ENCODE assay signal across 24 cellular contexts in genomic region chr18:56598422-56598821, GRCh38. TPM values are rescaled to one million over a fixed set of nuclear protein-coding genes. Genes with fewer than 3 reads are reported as not detected.
DNase-seq lines count a peak whose midpoint lies in the region; ATAC-seq, FAIRE-seq and TF ChIP-seq lines count a peak whose summit lies in the region.
"Had no signal": no experiment of that assay in that cellular context is flagged by ENCODE, and none has a peak within 500 bp of the region (broad histone marks: within the 10 kb centered on the region; RNA-seq: fewer than 3 reads in every experiment).

No MANE protein-coding gene starts in this region.

- WGBS in psoas muscle, 3 donors = 60 to 64% (median 60%) methylated on average over 4 of the region's 4 CpGs

- no peaks in the 10 kb centered on the region for H3K9me3 ChIP-seq in psoas muscle
- H3K9me3 ChIP-seq: SJCRH30 had no signal

- peaks cover 22% of the 10 kb centered on the region for H3K4me1 Mint-ChIP-seq in GM23338

- no peak overlapping the region for H3K4me2 ChIP-seq in GM23338

- H3K27me3 ChIP-seq in GM23338 (ENCODE audit: insufficient read depth) (no peaks in the 10 kb centered on the region), bronchial epithelial cell (ENCODE audit: control insufficient read depth, insufficient read depth, low read length) (no peaks in the 10 kb centered on the region), psoas muscle (ENCODE audit: insufficient read depth in 3 of 3, low read length in 2 of 3) (no peaks in the 10 kb centered on the region)
- H3K27me3 ChIP-seq: SJCRH30 had no signal

- H3F3A ChIP-seq in GM23338 (replicated peaks; ENCODE audit: low read depth) = no peaks in the 10 kb centered on the region

- H3K27ac Mint-ChIP-seq in GM23338 = no peak overlapping the region

- no peaks in the 10 kb centered on the region for H3K9me2 ChIP-seq in GM23338 (ENCODE audit: insufficient read depth)

- no peaks in the 10 kb centered on the region for H4K20me1 ChIP-seq in GM23338 (replicated peaks; ENCODE audit: insufficient read depth)

- H3K4me3 ChIP-seq in GM23338 = no peak overlapping the region
- no peak overlapping the region for H3K4me3 ChIP-seq in bronchial epithelial cell (ENCODE audit: low read depth, low read length)
- H3K4me3 ChIP-seq in psoas muscle = no peak overlapping the region
- H3K4me3 ChIP-seq: SJCRH30 had no signal

- H3K36me3 ChIP-seq in GM23338 (ENCODE audit: insufficient read depth) (no peaks in the 10 kb centered on the region), bronchial epithelial cell (ENCODE audit: control insufficient read depth, insufficient read depth, low read length) (no peaks in the 10 kb centered on the region), psoas muscle (ENCODE audit: insufficient read depth in 1 of 2, low read depth in 1 of 2) (peaks cover 0 to 26% of the 10 kb centered on the region in 2 donors)
- H3K36me3 ChIP-seq: SJCRH30 had no signal

- H2AFZ ChIP-seq in GM23338 = no peak overlapping the region

- no peaks in the 10 kb centered on the region for H3K79me2 ChIP-seq in GM23338 (replicated peaks; ENCODE audit: insufficient read depth)

- no peak overlapping the region for H3K4me3 Mint-ChIP-seq in GM23338

- no peaks in the 10 kb centered on the region for H3K9me3 Mint-ChIP-seq in GM23338

- peak; percentile 58 for FAIRE-seq in bronchial epithelial cell (lab: Jason Lieb, UNC)

- H3K27me3 Mint-ChIP-seq in GM23338 (ENCODE audit: insufficient read depth, low read depth, poor library complexity) = no peaks in the 10 kb centered on the region

- H3K27ac ChIP-seq in GM23338 (ENCODE audit: low read depth) (no peak overlapping the region), psoas muscle (no peak overlapping the region)
- H3K27ac ChIP-seq: HL-60, SJCRH30 had no signal

- ATAC-seq in GM23338 = peak; percentile 77
- ATAC-seq in psoas muscle = peak; percentile 30 to 48 (median 30)
- ATAC-seq: HCT116, PC-3, Right ventricle myocardium inferior, SK-N-SH treated with all-trans-retinoic acid at 6 μM for 48 hours had no signal

- H3K4me1 ChIP-seq in GM23338 (ENCODE audit: insufficient read depth) = peaks cover 5% of the 10 kb centered on the region; the same call in 1 of the 2 replicates
- peaks cover 9% of the 10 kb centered on the region for H3K4me1 ChIP-seq in psoas muscle
- H3K4me1 ChIP-seq: SJCRH30 had no signal

- intact Hi-C loops in psoas muscle (cut with DNase I) = no loop called here

- no peaks in the 10 kb centered on the region for H3K36me3 Mint-ChIP-seq in GM23338 (ENCODE audit: low read depth)

- no peak for TF ChIP-seq CTCF in GM23338 (conservative IDR thresholded peaks at IDR 0.05; ENCODE audit: low read depth in 2 of 2)
- no peak for TF ChIP-seq CTCF in bronchial epithelial cell (IDR thresholded peaks at IDR 0.05; ENCODE audit: insufficient read depth, low read length, severe bottlenecking)
- no peak for TF ChIP-seq CTCF in psoas muscle (IDR thresholded peaks at IDR 0.05)

- peak; percentile 8 for DNase-seq in GM23338 (ENCODE audit: low spot score)
- DNase-seq in bronchial epithelial cell (ENCODE audit: low read depth) = no peak
- peak; percentile 62 for DNase-seq in left kidney (ENCODE audit: low read depth, low spot score)
- DNase-seq in psoas muscle = no peak
- no peak for DNase-seq in NCI-H510A treated with DMSO at 0.1 percent for 48 hours (lab: John Stamatoyannopoulos, UW)
- no peak for DNase-seq in stimulated activated CD4-positive, alpha-beta T cell treated with anti-CD3 and anti-CD28 coated beads, Interleukin-4, amount 100 ng/mL, for 4 hours
- DNase-seq in foreskin melanocyte = no peak
- DNase-seq: DMS153; GOT3; Kasumi-1; NCI-H1092 treated with DMSO at 0.1 percent for 48 hours; NCI-H1436; NCI-H187; NCI-H2171 treated with DMSO at 0.1 percent for 48 hours; NCI-H345; NCI-H524; NCI-H748 treated with DMSO at 0.1 percent for 48 hours; NK-92 treated with Interleukin-12 subunit alpha and Interleukin-12 subunit beta, amount 100 ng/mL, for 24 hours; PC-3 had no signal

TF ChIP-seq in GM23338, 12 proteins besides CTCF, POLR2A, EP300 and RAD21 (continues in another document):
- TF ChIP-seq JUNB (IDR thresholded peaks at IDR 0.05; ENCODE audit: unreplicated experiment) = no peak
- no peak for TF ChIP-seq POLR2AphosphoS5 (IDR thresholded peaks at IDR 0.05; ENCODE audit: low read depth)
- TF ChIP-seq REST (IDR thresholded peaks at IDR 0.05; ENCODE audit: unreplicated experiment) = no peak
- TF ChIP-seq ETS1 (IDR thresholded peaks at IDR 0.05) = no peak
- TF ChIP-seq EZH2 (IDR thresholded peaks at IDR 0.05; ENCODE audit: low read depth, unreplicated experiment) = no peak

RNA-seq across cellular contexts. Expression of gene TXNL1, which starts 40.0 kb away (rescaled TPM):
- total RNA-seq in GM23338 (2014; rRNA removed; shearing (Covaris generic)) = 73.6 and 84.0 TPM in 2 replicates
- polyA plus RNA-seq in GM23338 (2016; fragmentation: Nextera tagmentation; extraction: Ambion mirVana) = 125 and 135 TPM in 2 replicates
- 24.1 and 30.3 TPM in 2 replicates for total RNA-seq in bronchial epithelial cell
- 100 to 1,000 TPM; 118 to 172 (median 143) TPM for total RNA-seq in psoas muscle
- polyA plus RNA-seq in psoas muscle = 100 to 1,000 TPM; 116 to 186 (median 117) TPM

RNA-seq across cellular contexts. Expression of gene WDR7, which starts 52.7 kb away (rescaled TPM):
- 12.0 and 14.8 TPM in 2 replicates for total RNA-seq in GM23338 (2014; rRNA removed; shearing (Covaris generic))
- polyA plus RNA-seq in GM23338 (2016; fragmentation: Nextera tagmentation; extraction: Ambion mirVana) (3.5 and 7.0 TPM in 2 replicates), psoas muscle (10 to 100 TPM in 1 of 3 donors, 1 to 10 TPM in 2; 2.6 to 14.5 (median 4.7) TPM)
- total RNA-seq in bronchial epithelial cell (14.5 and 19.5 TPM in 2 replicates), psoas muscle (10 to 100 TPM; 15.5 to 24.4 (median 21.6) TPM)

Comparison
In these comparisons a context has a peak if more than half of its experiments do, and no peak if none do; other contexts are left out.
1. DNase-seq: peak in GM23338 (single experiment) and left kidney (single experiment); none in bronchial epithelial cell (single experiment), psoas muscle (0 of 2), NCI-H510A treated with DMSO at 0.1 percent for 48 hours (single experiment), stimulated activated CD4-positive, alpha-beta T cell treated with anti-CD3 and anti-CD28 coated beads, Interleukin-4, amount 100 ng/mL, for 4 hours (0 of 2) and foreskin melanocyte (single experiment).